In genomic region chr10:86747796-86748581, GRCh38 we compare ENCODE assay signal across 21 cellular contexts. TPM values are rescaled to one million over a fixed set of nuclear protein-coding genes. Genes with fewer than 3 reads are reported as not detected.
DNase-seq lines count a peak whose midpoint lies in the region; ATAC-seq, FAIRE-seq and TF ChIP-seq lines count a peak whose summit lies in the region.
"Had no signal": no experiment of that assay in that cellular context is flagged by ENCODE, and none has a peak within 500 bp of the region (broad histone marks: within the 10 kb centered on the region; RNA-seq: fewer than 3 reads in every experiment).

No MANE protein-coding gene starts in this region.

- H3K4me1 ChIP-seq in liver (ENCODE audit: control insufficient read depth in 4 of 4, insufficient read depth in 4 of 4, low read length in 3 of 4) (no peaks in the 10 kb centered on the region), HepG2 (ENCODE audit: insufficient read depth, low read length) (peaks cover 8% of the 10 kb centered on the region), OCI-LY7 (ENCODE audit: insufficient read depth, low read length, poor library complexity, severe bottlenecking) (peaks cover 6% of the 10 kb centered on the region)

- no peaks in the 10 kb centered on the region for H4K20me1 ChIP-seq in HepG2 (ENCODE audit: insufficient read depth, low read length)
- no peaks in the 10 kb centered on the region for H4K20me1 ChIP-seq in OCI-LY7 (ENCODE audit: insufficient read depth, low read length)

- no peaks in the 10 kb centered on the region for H3K79me2 ChIP-seq in HepG2 (ENCODE audit: insufficient read depth, low read length)
- H3K79me2 ChIP-seq in OCI-LY7 (ENCODE audit: insufficient read depth, low read depth, low read length) = no peaks in the 10 kb centered on the region

- FAIRE-seq in HepG2 (lab: Jason Lieb, UNC) = no peak
- FAIRE-seq: astrocyte, frontal cortex, G401.6, GM12891, K562 had no signal

- POLR2A ChIA-PET in HepG2 (lab: Yijun Ruan, JAX) (no interaction called here), OCI-LY7 (lab: Charles Lee) (no interaction called here)

- TF ChIP-seq POLR2A in HepG2 (IDR thresholded peaks at IDR 0.05; ENCODE audit: insufficient read depth in 1 of 2, low read depth in 2 of 2, low read length in 2 of 2) = no peak

- no peak for ATAC-seq in HepG2
- no peak for ATAC-seq in GM21526 (IDR thresholded peaks at IDR 0.05; ENCODE audit: low FRiP score, unreplicated experiment)
- ATAC-seq in activated T-cell treated with anti-CD3 and anti-CD28 coated beads, Interleukin-2, amount 50 U/mL, for 4 hours = no peak
- ATAC-seq: K562; left lung; stimulated activated naive CD8-positive, alpha-beta T cell treated with anti-CD3 and anti-CD28 coated beads, Interleukin-15, amount 100 ng/mL, for 72 hours had no signal

- no peak overlapping the region for H3K27ac ChIP-seq in liver (ENCODE audit: low read depth in 1 of 2, low read length in 2 of 2)
- H3K27ac ChIP-seq in HepG2 (ENCODE audit: extremely low read length, insufficient read depth, low read length) = no peak overlapping the region
- no peak overlapping the region for H3K27ac ChIP-seq in OCI-LY7 (ENCODE audit: low read depth, low read length, poor library complexity, severe bottlenecking)
- H3K27ac ChIP-seq: HL-60, left lung had no signal

- intact Hi-C loops in HepG2 (cut with micrococcal nuclease; ENCODE audit: unreplicated experiment) (no loop called here), OCI-LY7 (cut with micrococcal nuclease; ENCODE audit: unreplicated experiment) (no loop called here)

- TF ChIP-seq CTCF in liver (IDR thresholded peaks at IDR 0.05; ENCODE audit: low read depth, low read length, missing input control) (no peak), HepG2 (CRISPR knock-in tag; IDR thresholded peaks at IDR 0.05) (no peak), OCI-LY7 (conservative IDR thresholded peaks at IDR 0.05; ENCODE audit: low read length) (no peak), foreskin fibroblast (IDR thresholded peaks at IDR 0.05; ENCODE audit: low read depth, low read length) (no peak)

- 58% methylated on average over 7 of the region's 7 CpGs for WGBS in liver
- WGBS in HepG2 (ENCODE audit: low lambda C conversion rate) = 74% methylated on average over 7 of the region's 7 CpGs

- H3K36me3 Mint-ChIP-seq in activated T-cell treated with anti-CD3 and anti-CD28 coated beads, Interleukin-2, amount 50 U/mL, for 4 hours (ENCODE audit: insufficient read depth) = no peaks in the 10 kb centered on the region
- H3K36me3 Mint-ChIP-seq: activated naive CD4-positive, alpha-beta T cell treated with anti-CD3 and anti-CD28 coated beads, Interleukin-2, amount 10 ng/mL, durations not matched to agents 7 days and 5 days had no signal

- no peaks in the 10 kb centered on the region for H3K36me3 ChIP-seq in liver (ENCODE audit: control insufficient read depth in 4 of 4, insufficient read depth in 3 of 4, low read depth in 1 of 4, low read length in 3 of 4)
- no peaks in the 10 kb centered on the region for H3K36me3 ChIP-seq in HepG2 (replicated peaks in 1 of 2; ENCODE audit: control insufficient read depth in 1 of 2, insufficient read depth in 2 of 2, low read length in 2 of 2)
- no peaks in the 10 kb centered on the region for H3K36me3 ChIP-seq in OCI-LY7 (ENCODE audit: insufficient read depth, low read length)
- H3K36me3 ChIP-seq: left lung had no signal

- DNase-seq in HepG2 (ENCODE audit: low spot score) (no peak), OCI-LY7 (ENCODE audit: low spot score) (peak; percentile 46), foreskin fibroblast (peak; percentile 25 to 56), GM03348 (ENCODE audit: low spot score) (no peak), NK-92 (lab: John Stamatoyannopoulos, UW; ENCODE audit: unreplicated experiment) (no peak)
- no peak for DNase-seq in activated T-cell treated with anti-CD3 and anti-CD28 coated beads, Interleukin-2, amount 50 U/mL, for 4 hours
- DNase-seq: activated naive CD4-positive, alpha-beta T cell treated with anti-CD3 and anti-CD28 coated beads, Interleukin-2, amount 10 ng/mL, durations not matched to agents 7 days and 5 days; COR-L47; left lung; NCI-H1048; NCI-H2227 treated with DMSO at 0.1 percent for 48 hours; right cardiac atrium; stimulated activated naive CD8-positive, alpha-beta T cell treated with anti-CD3 and anti-CD28 coated beads, Interleukin-15, amount 100 ng/mL, for 72 hours had no signal

- in situ Hi-C loops in HepG2 (cut with HindIII; ENCODE audit: extremely low pct_ligation_motif_present, low pct_unique_long_range_greater_than_20kb) = no loop called here

- no peak overlapping the region for H2AFZ ChIP-seq in HepG2 (ENCODE audit: low read length)
- no peak overlapping the region for H2AFZ ChIP-seq in OCI-LY7 (ENCODE audit: low read length)

- no peaks in the 10 kb centered on the region for H3K4me1 Mint-ChIP-seq in activated T-cell treated with anti-CD3 and anti-CD28 coated beads, Interleukin-2, amount 50 U/mL, for 4 hours (ENCODE audit: low read depth)

- CTCF ChIA-PET in HepG2 (lab: Yijun Ruan, JAX; ENCODE audit: low intra/inter-chr PET ratio, low total read pairs) = no interaction called here
- CTCF ChIA-PET in OCI-LY7 (lab: Charles Lee; ENCODE audit: unreplicated experiment) = no interaction called here

- H3K27me3 Mint-ChIP-seq in activated T-cell treated with anti-CD3 and anti-CD28 coated beads, Interleukin-2, amount 50 U/mL, for 4 hours (ENCODE audit: low read depth) = no peaks in the 10 kb centered on the region
- H3K27me3 Mint-ChIP-seq: stimulated activated naive CD8-positive, alpha-beta T cell treated with anti-CD3 and anti-CD28 coated beads, Interleukin-15, amount 100 ng/mL, for 72 hours had no signal

- H3K9me2 ChIP-seq in OCI-LY7 (ENCODE audit: insufficient read depth, low read length) = no peaks in the 10 kb centered on the region

- no peak overlapping the region for H3K9ac ChIP-seq in liver (ENCODE audit: low read depth in 1 of 2, low read length in 2 of 2)
- no peak overlapping the region for H3K9ac ChIP-seq in HepG2 (ENCODE audit: insufficient read depth, low read depth, low read length)

- H3K4me3 Mint-ChIP-seq in activated T-cell treated with anti-CD3 and anti-CD28 coated beads, Interleukin-2, amount 50 U/mL, for 4 hours = no peak overlapping the region
- H3K4me3 Mint-ChIP-seq: activated naive CD4-positive, alpha-beta T cell treated with anti-CD3 and anti-CD28 coated beads, Interleukin-2, amount 10 ng/mL, durations not matched to agents 7 days and 5 days; stimulated activated naive CD8-positive, alpha-beta T cell treated with anti-CD3 and anti-CD28 coated beads, Interleukin-15, amount 100 ng/mL, for 72 hours had no signal

- TF ChIP-seq EP300 in HepG2 (IDR thresholded peaks at IDR 0.05; ENCODE audit: low read depth in 2 of 2, low read length in 2 of 2) (no peak), HepG2 (CRISPR knock-in tag; IDR thresholded peaks at IDR 0.05; ENCODE audit: borderline replicate concordance) (no peak)

- H3K4me2 ChIP-seq in HepG2 (ENCODE audit: low read depth, low read length) (no peak overlapping the region), OCI-LY7 (ENCODE audit: low read length) (no peak overlapping the region)

- TF ChIP-seq RAD21 in liver (IDR thresholded peaks at IDR 0.05) = no peak
- TF ChIP-seq RAD21 in HepG2 (CRISPR knock-in tag; IDR thresholded peaks at IDR 0.05) = no peak

- H3K27me3 ChIP-seq in liver (ENCODE audit: control insufficient read depth in 4 of 4, insufficient read depth in 4 of 4, low read length in 3 of 4) (no peaks in the 10 kb centered on the region), HepG2 (ENCODE audit: control insufficient read depth in 1 of 2, insufficient read depth in 2 of 2, low read length in 2 of 2) (no peaks in the 10 kb centered on the region)

- no peaks in the 10 kb centered on the region for H3K9me3 Mint-ChIP-seq in activated T-cell treated with anti-CD3 and anti-CD28 coated beads, Interleukin-2, amount 50 U/mL, for 4 hours
- H3K9me3 Mint-ChIP-seq: activated naive CD4-positive, alpha-beta T cell treated with anti-CD3 and anti-CD28 coated beads, Interleukin-2, amount 10 ng/mL, durations not matched to agents 7 days and 5 days; stimulated activated naive CD8-positive, alpha-beta T cell treated with anti-CD3 and anti-CD28 coated beads, Interleukin-15, amount 100 ng/mL, for 72 hours had no signal

- no TSS peak for BruUV-seq in HepG2 (replicated peaks; lab: Mats Ljungman, UMichigan)
- no TSS peak for BruUV-seq in OCI-LY7 (replicated peaks; lab: Mats Ljungman, UMichigan)

- H3K4me3 ChIP-seq in liver (ENCODE audit: low read depth in 1 of 3, low read length in 3 of 3) (no peak overlapping the region), HepG2 (replicated peaks in 1 of 3; ENCODE audit: insufficient read depth in 1 of 3, low read depth in 2 of 3, low read length in 3 of 3) (no peak overlapping the region), OCI-LY7 (ENCODE audit: low read depth, low read length, poor library complexity, severe bottlenecking) (no peak overlapping the region), foreskin fibroblast (ENCODE audit: low read depth in 1 of 2, low read length in 2 of 2) (no peak overlapping the region)
- H3K4me3 ChIP-seq: K562, left lung had no signal

- H3K9me3 ChIP-seq in liver (ENCODE audit: control insufficient read depth in 4 of 4, low read length in 3 of 4) (no peaks in the 10 kb centered on the region), HepG2 (ENCODE audit: low read length) (no peaks in the 10 kb centered on the region), OCI-LY7 (ENCODE audit: low read length) (no peaks in the 10 kb centered on the region)
- H3K9me3 ChIP-seq: left lung had no signal

RNA-seq across cellular contexts. Expression of gene BMPR1A, which starts 8.4 kb away (rescaled TPM):
- total RNA-seq in liver = 10 to 100 TPM; 12.1 to 16.0 TPM
- polyA plus RNA-seq in liver = 1 to 10 TPM; 2.2 to 5.7 TPM
- total RNA-seq in HepG2 (2016; rRNA removed; fragmentation: Illumina TruSeq; extraction: Trizol) = 42.3 and 44.2 TPM in 2 replicates
- total RNA-seq in HepG2 (2016; cell fraction: cytosol; rRNA removed; fragmentation: Illumina TruSeq; extraction: Trizol; ENCODE audit: low read depth) = 35.3 and 37.2 TPM in 2 replicates
- total RNA-seq in HepG2 (2016; cell fraction: insoluble cytoplasmic fraction; rRNA removed; fragmentation: Illumina TruSeq; extraction: Trizol) = 42.9 and 46.8 TPM in 2 replicates
- total RNA-seq in HepG2 (2016; cell fraction: membrane; rRNA removed; fragmentation: Illumina TruSeq; extraction: Trizol) = 43.0 and 44.0 TPM in 2 replicates
- 41.8 TPM in 2 replicates for total RNA-seq in HepG2 (2016; cell fraction: nucleus; rRNA removed; fragmentation: Illumina TruSeq; extraction: Trizol)
- 16.6 and 17.8 TPM in 2 replicates for polyA plus RNA-seq in HepG2 (2011; rRNA removed)
- polyA plus RNA-seq in HepG2 (2011; cell fraction: cytosol; rRNA removed) = 8.6 and 14.5 TPM in 2 replicates
- 8.2 and 8.9 TPM in 2 replicates for polyA plus RNA-seq in HepG2 (2011; cell fraction: nucleus; rRNA removed)
- 17.2 and 19.3 TPM in 2 replicates for polyA plus RNA-seq in HepG2 (2012)
- 3.5 and 3.9 TPM in 2 replicates for polyA plus RNA-seq in HepG2 (2016; cell fraction: cytosol; fragmentation: Illumina TruSeq; extraction: Trizol; ENCODE audit: low read depth)
- 20.6 and 27.9 TPM in 2 replicates for polyA plus RNA-seq in HepG2 (2016; cell fraction: insoluble cytoplasmic fraction; fragmentation: Illumina TruSeq; extraction: Trizol; ENCODE audit: low read depth)
- polyA plus RNA-seq in HepG2 (2016; cell fraction: membrane; fragmentation: Illumina TruSeq; extraction: Trizol; ENCODE audit: low read depth) = 10.9 and 13.0 TPM in 2 replicates
- 26.2 and 30.7 TPM in 2 replicates for polyA plus RNA-seq in HepG2 (2016; cell fraction: nucleus; fragmentation: Illumina TruSeq; extraction: Trizol; ENCODE audit: insufficient read depth, low read depth)
- polyA minus RNA-seq in HepG2 (2011; rRNA and poly(A)+ RNA removed; ENCODE audit: low replicate concordance) = 23.2 and 28.6 TPM in 2 replicates
- polyA minus RNA-seq in HepG2 (2011; cell fraction: cytosol; rRNA and poly(A)+ RNA removed) = 17.6 and 25.8 TPM in 2 replicates
- 38.2 and 38.5 TPM in 2 replicates for polyA minus RNA-seq in HepG2 (2011; cell fraction: nucleus; rRNA and poly(A)+ RNA removed)
- total RNA-seq in OCI-LY7 (2014; rRNA removed; shearing (Covaris generic)) = 0.03 and 0.47 TPM in 2 replicates
- total RNA-seq in OCI-LY7 (2022) = 0.37 and 1.1 TPM in 2 replicates
- total RNA-seq in activated T-cell treated with anti-CD3 and anti-CD28 coated beads, Interleukin-2, amount 50 U/mL, for 4 hours = 1 to 10 TPM; 6.0 to 8.5 (median 7.6) TPM

Comparison
In these comparisons a context has a peak if more than half of its experiments do, and no peak if none do; other contexts are left out.
1. DNase-seq: peak in OCI-LY7 (single experiment) and foreskin fibroblast (2 of 2); none in HepG2 (single experiment), GM03348 (single experiment), NK-92 (single experiment) and activated T-cell treated with anti-CD3 and anti-CD28 coated beads, Interleukin-2, amount 50 U/mL, for 4 hours (single experiment).